In genomic region chr2:170928036-170928823, GRCh38 we compare ENCODE assay signal across 1 cellular context.
TF ChIP-seq lines count a peak whose summit lies in the region.

No MANE protein-coding gene starts in this region.

TF ChIP-seq in HepG2, 621 proteins besides CTCF, POLR2A, EP300 and RAD21 (continued from another document):
- TF ChIP-seq TAF1 (CRISPR knock-in tag; IDR thresholded peaks at IDR 0.05) (peak; percentile 8; the same call in 1 of the 2 replicates), ZNF331 (CRISPR knock-in tag; IDR thresholded peaks at IDR 0.05) (peak; percentile 60; the same call in 1 of the 2 replicates), SETDB1 (CRISPR knock-in tag; IDR thresholded peaks at IDR 0.05; ENCODE audit: borderline replicate concordance) (no peak), ATM (IDR thresholded peaks at IDR 0.05; ENCODE audit: borderline replicate concordance) (no peak), ZNF816 (CRISPR knock-in tag; IDR thresholded peaks at IDR 0.05; ENCODE audit: borderline replicate concordance) (no peak), ZKSCAN8 (CRISPR knock-in tag; IDR thresholded peaks at IDR 0.05; ENCODE audit: borderline replicate concordance) (peak; percentile 69; the same call in 1 of the 2 replicates), ZNF350 (CRISPR knock-in tag; IDR thresholded peaks at IDR 0.05; ENCODE audit: borderline replicate concordance, low read depth) (no peak), PATZ1 (CRISPR knock-in tag; IDR thresholded peaks at IDR 0.05) (0 out of 2 replicates have a peak, but pooled peaks have one; percentile 29), ZNF782 (CRISPR knock-in tag; IDR thresholded peaks at IDR 0.05; ENCODE audit: borderline replicate concordance) (no peak), FOXK1 (CRISPR knock-in tag; IDR thresholded peaks at IDR 0.05; ENCODE audit: borderline replicate concordance, low read depth) (no peak; the same call in 1 of the 2 replicates), ZNF788 (CRISPR knock-in tag; IDR thresholded peaks at IDR 0.05; ENCODE audit: borderline replicate concordance) (no peak), ZHX2 (IDR thresholded peaks at IDR 0.05; ENCODE audit: low read depth) (peak; percentile 38; the same call in 1 of the 2 replicates), ZHX2 (CRISPR knock-in tag; IDR thresholded peaks at IDR 0.05; ENCODE audit: borderline replicate concordance) (no peak), THYN1 (CRISPR knock-in tag; IDR thresholded peaks at IDR 0.05; ENCODE audit: borderline replicate concordance, low read depth) (no peak), ZNF878 (CRISPR knock-in tag; IDR thresholded peaks at IDR 0.05) (no peak), FOXP4 (CRISPR knock-in tag; IDR thresholded peaks at IDR 0.05) (no peak; the same call in 1 of the 2 replicates), TBL1XR1 (IDR thresholded peaks at IDR 0.05; ENCODE audit: borderline replicate concordance, low read length, partially characterized antibody) (peak; percentile 37), TGIF2 (CRISPR knock-in tag; IDR thresholded peaks at IDR 0.05) (peak; percentile 54; the same call in 1 of the 2 replicates), KAT8 (CRISPR knock-in tag; IDR thresholded peaks at IDR 0.05) (peak; percentile 73), CBX5 (CRISPR knock-in tag; IDR thresholded peaks at IDR 0.05; ENCODE audit: borderline replicate concordance) (peak; percentile 67), ZNF333 (CRISPR knock-in tag; IDR thresholded peaks at IDR 0.05; ENCODE audit: borderline replicate concordance) (no peak), ZNF318 (CRISPR knock-in tag; IDR thresholded peaks at IDR 0.05) (no peak; the same call in 1 of the 2 replicates), PRDM4 (CRISPR knock-in tag; IDR thresholded peaks at IDR 0.05; ENCODE audit: borderline replicate concordance) (no peak), CBX1 (IDR thresholded peaks at IDR 0.05; ENCODE audit: low read depth) (no peak), ZNF335 (CRISPR knock-in tag; IDR thresholded peaks at IDR 0.05) (no peak; the same call in 1 of the 2 replicates), GATAD1 (CRISPR knock-in tag; IDR thresholded peaks at IDR 0.05) (peak; percentile 62; the same call in 1 of the 2 replicates), HOXA3 (CRISPR knock-in tag; IDR thresholded peaks at IDR 0.05) (no peak; the same call in 1 of the 2 replicates)
TF ChIP-seq in HepG2: peak in this region for 115.
